Comparison of ENCODE assay signal across 11 cellular contexts in genomic region chr5:137887831-137888230, GRCh38. TPM values are rescaled to one million over a fixed set of nuclear protein-coding genes. Genes with fewer than 3 reads are reported as not detected.
DNase-seq lines count a peak whose midpoint lies in the region; ATAC-seq and TF ChIP-seq lines count a peak whose summit lies in the region.
"Had no signal": no experiment of that assay in that cellular context is flagged by ENCODE, and none has a peak within 500 bp of the region (broad histone marks: within the 10 kb centered on the region; RNA-seq: fewer than 3 reads in every experiment).

No MANE protein-coding gene starts in this region.

- no peaks in the 10 kb centered on the region for H3K79me2 ChIP-seq in KMS-11 (ENCODE audit: insufficient read depth, low read depth)

- peak overlapping the region; percentile 58; the same call in 1 of the 2 replicates for H3K9ac ChIP-seq in KMS-11

- H2AFZ ChIP-seq in KMS-11 (ENCODE audit: low read depth): peak overlapping the region; percentile 45; the same call in 1 of the 2 replicates

- no peaks in the 10 kb centered on the region for H4K20me1 ChIP-seq in KMS-11 (ENCODE audit: insufficient read depth)

- H3K27me3 ChIP-seq in KMS-11 (ENCODE audit: insufficient read depth, low read depth) (no peaks in the 10 kb centered on the region), right lobe of liver (no peaks in the 10 kb centered on the region)

- H3K4me3 ChIP-seq in GM08714 (ENCODE audit: low read length): peak overlapping the region; percentile 62
- H3K4me3 ChIP-seq in KMS-11 (IDR thresholded peaks at IDR 0.05; ENCODE audit: insufficient read depth, low read depth, low read length): no peak overlapping the region
- H3K4me3 ChIP-seq in right lobe of liver: no peak overlapping the region
- H3K4me3 ChIP-seq: prostate gland had no signal

- TF ChIP-seq POLR2A in right lobe of liver (IDR thresholded peaks at IDR 0.05): no peak

- 73% methylated on average over 2 of the region's 2 CpGs for WGBS in right lobe of liver (ENCODE audit: insufficient coverage, low coverage, low lambda C conversion rate, missing lambda C conversion rate)

- H3K9me3 ChIP-seq in right lobe of liver: no peaks in the 10 kb centered on the region
- H3K9me3 ChIP-seq: prostate gland had no signal

- H3K4me1 ChIP-seq in KMS-11 (ENCODE audit: low read depth, poor library complexity, severe bottlenecking) (no peaks in the 10 kb centered on the region), right lobe of liver (no peaks in the 10 kb centered on the region)
- H3K4me1 ChIP-seq: prostate gland had no signal

- intact Hi-C loops in right lobe of liver (cut with DNase I): no loop called here

- H3K36me3 ChIP-seq in KMS-11 (ENCODE audit: insufficient read depth) (no peaks in the 10 kb centered on the region), right lobe of liver (no peaks in the 10 kb centered on the region)
- H3K36me3 ChIP-seq: prostate gland, WERI-Rb-1 had no signal

- no peak for TF ChIP-seq CTCF in KMS-11 (conservative IDR thresholded peaks at IDR 0.05; ENCODE audit: low read depth, low read length)
- no peak for TF ChIP-seq CTCF in right lobe of liver (IDR thresholded peaks at IDR 0.05)

- H3K4me2 ChIP-seq in KMS-11: peak overlapping the region; percentile 29; the same call in 1 of the 2 replicates

- no peak for ATAC-seq in right lobe of liver
- ATAC-seq in GM18909 (IDR thresholded peaks at IDR 0.05; ENCODE audit: poor library complexity, unreplicated experiment): no peak

- peak overlapping the region; percentile 56; the same call in 1 of the 2 replicates for H3K27ac ChIP-seq in KMS-11
- peak overlapping the region; percentile 98 for H3K27ac ChIP-seq in caudate nucleus (ENCODE audit: low read depth, low read length)
- no peak overlapping the region for H3K27ac ChIP-seq in right lobe of liver
- H3K27ac ChIP-seq: WERI-Rb-1 had no signal

- no peak for DNase-seq in caudate nucleus (lab: John Stamatoyannopoulos, UW)
- DNase-seq in pons (ENCODE audit: low spot score): peak; percentile 72
- no peak for DNase-seq in NCI-H524 (lab: John Stamatoyannopoulos, UW)
- DNase-seq in right lobe of liver: no peak
- DNase-seq: DMS 273 treated with DMSO at 0.1 percent for 48 hours, NCI-H2029 treated with DMSO at 0.1 percent for 48 hours, WERI-Rb-1 had no signal

RNA-seq across cellular contexts. Expression of gene PKD2L2, which starts 1.4 kb away (rescaled TPM):
- not detected for total RNA-seq in right lobe of liver

RNA-seq across cellular contexts. Expression of gene MYOT, which starts 20.2 kb away (rescaled TPM):
- total RNA-seq in right lobe of liver: under 1 TPM in 5 of 6 experiments, not detected in 1; 0.31 to 0.88 (median 0.53) TPM

Comparison
In these comparisons a context has a peak if more than half of its experiments do, and no peak if none do; other contexts are left out.
1. H3K27ac ChIP-seq: peak in KMS-11 (single experiment) and caudate nucleus (single experiment); none in right lobe of liver (0 of 3).